21 cellular contexts compared by ENCODE assay signal in genomic region chr1:169882039-169882511, GRCh38. TPM values are rescaled to one million over a fixed set of nuclear protein-coding genes. Genes with fewer than 3 reads are reported as not detected.
DNase-seq lines count a peak whose midpoint lies in the region; ATAC-seq and TF ChIP-seq lines count a peak whose summit lies in the region.
"Had no signal": no experiment of that assay in that cellular context is flagged by ENCODE, and none has a peak within 500 bp of the region (broad histone marks: within the 10 kb centered on the region; RNA-seq: fewer than 3 reads in every experiment).

No MANE protein-coding gene starts in this region.

- H3K9me3 ChIP-seq in right atrium auricular region (no peaks in the 10 kb centered on the region), spleen (no peaks in the 10 kb centered on the region), Caco-2 (no peaks in the 10 kb centered on the region)
- H3K9me3 ChIP-seq: A549; BLaER1 treated with 17β-estradiol and CSF1 and Interleukin-3, amounts not matched to agents 10 nM and 100 nM had no signal

- peaks cover 0 to 11% of the 10 kb centered on the region in 2 donors for H3K4me1 ChIP-seq in right atrium auricular region
- H3K4me1 ChIP-seq in spleen, result peaks cover 0 to 23% (median 0%) of the 10 kb centered on the region in 6 donors
- H3K4me1 ChIP-seq in Caco-2, result 0 out of 2 replicates have a peak, but pooled peaks cover 2% of the 10 kb centered on the region

- 90 to 100% (median 97%) methylated on average over 13 to 20 of the region's 20 CpGs for WGBS in spleen, 5 donors

- DNase-seq in Right ventricle myocardium inferior (ENCODE audit: missing footprints), result peak; percentile 56
- no peak for DNase-seq in right atrium auricular region (ENCODE audit: low spot score)
- DNase-seq in spleen, result peak; percentile 69
- DNase-seq in Caco-2, result no peak
- DNase-seq in NCI-H146 treated with DMSO at 0.1 percent for 48 hours (lab: John Stamatoyannopoulos, UW; ENCODE audit: unreplicated experiment), result no peak
- DNase-seq: AML-193; CD4-positive, alpha-beta T cell; CD8-positive, alpha-beta T cell; DMS 273 treated with DMSO at 0.1 percent for 48 hours; DMS153; DMS53; DMS79; DND-41; EL; GDM1 had no signal

- H3K4me3 Mint-ChIP-seq in Caco-2 (ENCODE audit: unreplicated experiment), result no peak overlapping the region
- H3K4me3 Mint-ChIP-seq: B cell; CD4-positive, alpha-beta T cell; CD8-positive, alpha-beta T cell had no signal

- TF ChIP-seq CTCF in right atrium auricular region (IDR thresholded peaks at IDR 0.05) (no peak), spleen (IDR thresholded peaks at IDR 0.05 in 8 of 11, conservative IDR thresholded peaks at IDR 0.05 in 3 of 11) (no peak), Caco-2 (IDR thresholded peaks at IDR 0.05; ENCODE audit: insufficient read depth in 1 of 2, low read depth in 1 of 2, low read length in 1 of 2, severe bottlenecking in 1 of 2, unreplicated experiment in 1 of 2) (no peak)

- CTCF ChIA-PET in Caco-2 (lab: Charles Lee), result no interaction called here

- H3K9me3 Mint-ChIP-seq in Caco-2 (ENCODE audit: unreplicated experiment), result no peaks in the 10 kb centered on the region
- H3K9me3 Mint-ChIP-seq: CD4-positive, alpha-beta T cell; CD8-positive, alpha-beta T cell had no signal

- intact Hi-C loops in Right ventricle myocardium inferior (cut with DNase I), result no loop called here
- intact Hi-C loops in spleen (cut with DNase I; ENCODE audit: low total_unique reads), result no loop called here
- intact Hi-C loops in Caco-2 (cut with micrococcal nuclease; ENCODE audit: unreplicated experiment), result no loop called here

- H3K36me3 Mint-ChIP-seq in Caco-2 (ENCODE audit: insufficient read depth, unreplicated experiment), result peaks cover 22% of the 10 kb centered on the region

- H3K36me3 ChIP-seq in right atrium auricular region, result peaks cover 23% of the 10 kb centered on the region
- H3K36me3 ChIP-seq in spleen, result peaks cover 0 to 83% (median 36%) of the 10 kb centered on the region in 6 donors
- H3K36me3 ChIP-seq in Caco-2 (ENCODE audit: control insufficient read depth, insufficient read depth, low read length), result no peaks in the 10 kb centered on the region

- H3K4me3 ChIP-seq in right atrium auricular region (no peak overlapping the region), spleen (no peak overlapping the region), Caco-2 (ENCODE audit: low read depth, low read length) (no peak overlapping the region)
- H3K4me3 ChIP-seq: A549; BLaER1 treated with 17β-estradiol and CSF1 and Interleukin-3, amounts not matched to agents 10 nM and 100 nM; GM12878 had no signal

- H3K27ac ChIP-seq in right atrium auricular region (no peak overlapping the region), spleen (no peak overlapping the region)
- H3K27ac ChIP-seq: 22Rv1; A549; BLaER1 treated with 17β-estradiol and CSF1 and Interleukin-3, amounts not matched to agents 10 nM and 100 nM; C4-2B had no signal

- H3K27me3 Mint-ChIP-seq in Caco-2 (ENCODE audit: insufficient read depth, unreplicated experiment), result no peaks in the 10 kb centered on the region
- H3K27me3 Mint-ChIP-seq: B cell; CD4-positive, alpha-beta T cell had no signal

- ATAC-seq in Right ventricle myocardium inferior, result no peak
- ATAC-seq: A549; CD8-positive, alpha-beta T cell had no signal

- no peaks in the 10 kb centered on the region for H3K4me1 Mint-ChIP-seq in Caco-2 (ENCODE audit: low read depth, unreplicated experiment)

- H3K27me3 ChIP-seq in right atrium auricular region (no peaks in the 10 kb centered on the region), spleen (replicated peaks in 1 of 7) (no peaks in the 10 kb centered on the region), Caco-2 (replicated peaks; ENCODE audit: control insufficient read depth, insufficient read depth, low read length) (no peaks in the 10 kb centered on the region)
- H3K27me3 ChIP-seq: BLaER1 treated with 17β-estradiol and CSF1 and Interleukin-3, amounts not matched to agents 10 nM and 100 nM had no signal

- no peak overlapping the region for H3K27ac Mint-ChIP-seq in Caco-2 (ENCODE audit: unreplicated experiment)
- H3K27ac Mint-ChIP-seq: CD4-positive, alpha-beta T cell; CD8-positive, alpha-beta T cell had no signal

- TF ChIP-seq POLR2A in spleen (IDR thresholded peaks at IDR 0.05), result no peak

- no TSS peak for BruUV-seq in Caco-2 (replicated peaks; lab: Mats Ljungman, UMichigan)

- POLR2A ChIA-PET in Caco-2 (lab: Charles Lee), result no interaction called here

RNA-seq across cellular contexts. Expression of gene SCYL3, which starts 11.6 kb away (rescaled TPM):
- total RNA-seq in Right ventricle myocardium inferior (5.6 TPM), right atrium auricular region (1 to 10 TPM; 6.4 to 6.5 TPM), spleen (10 to 100 TPM; 11.9 to 16.0 (median 13.6) TPM), Caco-2 (2022) (5.9 and 6.7 TPM in 2 replicates)
- polyA plus RNA-seq in spleen, result 1 to 10 TPM; 4.4 to 5.0 (median 4.6) TPM

Comparison
In these comparisons a context has a peak if more than half of its experiments do, and no peak if none do; other contexts are left out.
1. DNase-seq: peak in Right ventricle myocardium inferior (single experiment) and spleen (single experiment); none in right atrium auricular region (single experiment), Caco-2 (0 of 2) and NCI-H146 treated with DMSO at 0.1 percent for 48 hours (single experiment).